ENCODE assay signal across 30 cellular contexts in the genomic region with DNA sequence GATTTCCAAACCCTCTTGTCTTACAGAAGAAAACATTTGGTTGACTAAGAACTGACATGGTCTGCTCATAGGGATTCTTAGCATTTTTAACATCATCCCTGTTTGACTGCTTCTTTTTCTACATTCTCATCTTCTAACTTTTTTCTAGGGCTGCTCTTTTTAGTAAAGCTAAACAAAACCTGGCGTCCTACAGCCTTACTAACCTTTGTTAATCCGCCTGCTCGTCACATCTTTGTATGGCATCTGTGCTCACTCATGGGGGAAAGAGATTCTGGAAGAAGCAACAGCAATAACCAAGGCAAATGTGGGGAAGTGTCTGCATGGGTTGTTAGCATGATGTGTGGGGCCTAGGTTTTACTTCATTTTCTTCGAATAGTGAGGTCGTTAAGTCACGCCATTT.
"Had no signal": no experiment of that assay in that cellular context is flagged by ENCODE, and none has a peak within 500 bp of the region (broad histone marks: within the 10 kb centered on the region; RNA-seq: fewer than 3 reads in every experiment).

No MANE protein-coding gene starts in this region.

- H3K27ac Mint-ChIP-seq: activated CD4-positive, alpha-beta T cell treated with anti-CD3 and anti-CD28 coated beads, Interleukin-2, amount 10 ng/mL, durations not matched to agents 7 days and 5 days; activated CD8-positive, alpha-beta memory T cell treated with anti-CD3 and anti-CD28 coated beads, Interleukin-2, amount 10 ng/mL, durations not matched to agents 7 days and 5 days; activated CD8-positive, alpha-beta T cell treated with anti-CD3 and anti-CD28 coated beads for 36 hours; activated naive CD8-positive, alpha-beta T cell treated with anti-CD3 and anti-CD28 coated beads, Interleukin-2, amount 50 U/mL, for 24 hours; activated T-helper 1 cell treated with anti-CD3 and anti-CD28 coated beads, Interleukin-12 subunit alpha, Interleukin-12 subunit beta, Interleukin-2, Interleukin-4 antibody, amounts not matched to agents 30 ng/mL and 10 ng/mL and 1 ng/mL, durations not matched to agents 14 hours and 24 hours and 36 hours; natural killer cell treated with Interleukin-12 subunit alpha and Interleukin-12 subunit beta and Interleukin-15 and Interleukin-18, amount 100 ng/mL, for 72 hours; stimulated activated effector memory CD8-positive, alpha-beta T cell treated with anti-CD3 and anti-CD28 coated beads, Interleukin-12 subunit alpha, Interleukin-12 subunit beta, amount 100 ng/mL, for 72 hours; stimulated activated naive CD8-positive, alpha-beta T cell treated with anti-CD3 and anti-CD28 coated beads, Interleukin-15, amount 100 ng/mL, for 72 hours; T-helper 17 cell had no signal

- H3K9me3 ChIP-seq: body of pancreas, colonic mucosa, left ventricle myocardium inferior, pancreas, right lobe of liver, suprapubic skin, transverse colon, uterus had no signal

- H3K4me3 Mint-ChIP-seq: activated CD4-positive, alpha-beta T cell treated with anti-CD3 and anti-CD28 coated beads, Interleukin-2, amount 10 ng/mL, durations not matched to agents 7 days and 5 days; activated CD8-positive, alpha-beta memory T cell treated with anti-CD3 and anti-CD28 coated beads, Interleukin-2, amount 10 ng/mL, durations not matched to agents 7 days and 5 days; activated CD8-positive, alpha-beta T cell treated with anti-CD3 and anti-CD28 coated beads for 36 hours; activated naive CD8-positive, alpha-beta T cell treated with anti-CD3 and anti-CD28 coated beads, Interleukin-2, amount 50 U/mL, for 24 hours; activated T-helper 1 cell treated with anti-CD3 and anti-CD28 coated beads, Interleukin-12 subunit alpha, Interleukin-12 subunit beta, Interleukin-2, Interleukin-4 antibody, amounts not matched to agents 30 ng/mL and 10 ng/mL and 1 ng/mL, durations not matched to agents 14 hours and 24 hours and 36 hours; natural killer cell treated with Interleukin-12 subunit alpha and Interleukin-12 subunit beta and Interleukin-15 and Interleukin-18, amount 100 ng/mL, for 72 hours; stimulated activated effector memory CD8-positive, alpha-beta T cell treated with anti-CD3 and anti-CD28 coated beads, Interleukin-12 subunit alpha, Interleukin-12 subunit beta, amount 100 ng/mL, for 72 hours; stimulated activated naive CD8-positive, alpha-beta T cell treated with anti-CD3 and anti-CD28 coated beads, Interleukin-15, amount 100 ng/mL, for 72 hours; T-helper 17 cell had no signal

- H3K27ac ChIP-seq: body of pancreas, colonic mucosa, left ventricle myocardium inferior, pancreas, right lobe of liver, skin epidermis, suprapubic skin, transverse colon, uterus had no signal

- H3K9me3 Mint-ChIP-seq: activated CD4-positive, alpha-beta T cell treated with anti-CD3 and anti-CD28 coated beads, Interleukin-2, amount 10 ng/mL, durations not matched to agents 7 days and 5 days; activated CD8-positive, alpha-beta T cell treated with anti-CD3 and anti-CD28 coated beads for 36 hours; activated naive CD8-positive, alpha-beta T cell treated with anti-CD3 and anti-CD28 coated beads, Interleukin-2, amount 50 U/mL, for 24 hours; activated T-helper 1 cell treated with anti-CD3 and anti-CD28 coated beads, Interleukin-12 subunit alpha, Interleukin-12 subunit beta, Interleukin-2, Interleukin-4 antibody, amounts not matched to agents 30 ng/mL and 10 ng/mL and 1 ng/mL, durations not matched to agents 14 hours and 24 hours and 36 hours; natural killer cell treated with Interleukin-12 subunit alpha and Interleukin-12 subunit beta and Interleukin-15 and Interleukin-18, amount 100 ng/mL, for 72 hours; stimulated activated effector memory CD8-positive, alpha-beta T cell treated with anti-CD3 and anti-CD28 coated beads, Interleukin-12 subunit alpha, Interleukin-12 subunit beta, amount 100 ng/mL, for 72 hours; stimulated activated naive CD8-positive, alpha-beta T cell treated with anti-CD3 and anti-CD28 coated beads, Interleukin-15, amount 100 ng/mL, for 72 hours had no signal

- H3K36me3 ChIP-seq: uterus had no signal

- FAIRE-seq: pancreas had no signal

- H3K27me3 Mint-ChIP-seq: activated CD4-positive, alpha-beta T cell treated with anti-CD3 and anti-CD28 coated beads, Interleukin-2, amount 10 ng/mL, durations not matched to agents 7 days and 5 days; activated CD8-positive, alpha-beta memory T cell treated with anti-CD3 and anti-CD28 coated beads, Interleukin-2, amount 10 ng/mL, durations not matched to agents 7 days and 5 days; activated CD8-positive, alpha-beta T cell treated with anti-CD3 and anti-CD28 coated beads for 36 hours; activated naive CD8-positive, alpha-beta T cell treated with anti-CD3 and anti-CD28 coated beads, Interleukin-2, amount 50 U/mL, for 24 hours; natural killer cell treated with Interleukin-12 subunit alpha and Interleukin-12 subunit beta and Interleukin-15 and Interleukin-18, amount 100 ng/mL, for 72 hours; stimulated activated naive CD8-positive, alpha-beta T cell treated with anti-CD3 and anti-CD28 coated beads, Interleukin-15, amount 100 ng/mL, for 72 hours; T-helper 17 cell had no signal

- H3K4me1 ChIP-seq: body of pancreas, colonic mucosa, pancreas, right lobe of liver had no signal

- H3K4me3 ChIP-seq: body of pancreas, colonic mucosa, left ventricle myocardium inferior, pancreas, right lobe of liver, skin epidermis, suprapubic skin, transverse colon, uterus had no signal

- H3K4me1 Mint-ChIP-seq: stimulated activated effector memory CD8-positive, alpha-beta T cell treated with anti-CD3 and anti-CD28 coated beads, Interleukin-12 subunit alpha, Interleukin-12 subunit beta, amount 100 ng/mL, for 72 hours; stimulated activated naive CD8-positive, alpha-beta T cell treated with anti-CD3 and anti-CD28 coated beads, Interleukin-15, amount 100 ng/mL, for 72 hours; T-helper 17 cell had no signal

- DNase-seq: activated CD4-positive, alpha-beta T cell treated with anti-CD3 and anti-CD28 coated beads, Interleukin-2, amount 10 ng/mL, durations not matched to agents 7 days and 5 days; activated CD8-positive, alpha-beta memory T cell treated with anti-CD3 and anti-CD28 coated beads, Interleukin-2, amount 10 ng/mL, durations not matched to agents 7 days and 5 days; activated CD8-positive, alpha-beta T cell treated with anti-CD3 and anti-CD28 coated beads for 36 hours; activated gamma-delta T cell; activated naive CD4-positive, alpha-beta T cell treated with anti-CD3 and anti-CD28 coated beads, Interleukin-2, amount 50 U/mL, for 16 hours; activated naive CD8-positive, alpha-beta T cell treated with anti-CD3 and anti-CD28 coated beads, Interleukin-2, amount 50 U/mL, for 24 hours; activated T-cell treated with anti-CD3 and anti-CD28 coated beads for 4 hours; anterior cingulate cortex; body of pancreas; caudate nucleus; colonic mucosa; effector CD4-positive, alpha-beta T cell; erythroblast; foreskin fibroblast; left ventricle myocardium inferior; midbrain; pancreas; right lobe of liver; stimulated activated CD4-positive, alpha-beta T cell treated with anti-CD3 and anti-CD28 coated beads, Interleukin-1b, Interleukin-23, amount 100 ng/mL, for 48 hours; stimulated activated naive CD8-positive, alpha-beta T cell treated with anti-CD3 and anti-CD28 coated beads, Interleukin-15, amount 100 ng/mL, for 72 hours; SW 1271; T-helper 17 cell; transverse colon; uterus had no signal

- H3K27me3 ChIP-seq: body of pancreas, colonic mucosa, pancreas, right lobe of liver, suprapubic skin, transverse colon, uterus had no signal

- ATAC-seq: activated CD4-positive, CD25-positive, alpha-beta regulatory T cell treated with anti-CD3 and anti-CD28 coated beads, Interleukin-2, amount 50 U/mL, for 24 hours; activated CD8-positive, alpha-beta memory T cell treated with anti-CD3 and anti-CD28 coated beads, Interleukin-2, amount 10 ng/mL, durations not matched to agents 7 days and 5 days; activated CD8-positive, alpha-beta T cell treated with anti-CD3 and anti-CD28 coated beads for 36 hours; activated naive CD8-positive, alpha-beta T cell treated with anti-CD3 and anti-CD28 coated beads, Interleukin-2, amount 50 U/mL, for 24 hours; body of pancreas; natural killer cell treated with Interleukin-12 subunit alpha and Interleukin-12 subunit beta and Interleukin-15 and Interleukin-18, amount 100 ng/mL, for 72 hours; pancreas; right lobe of liver; stimulated activated effector memory CD8-positive, alpha-beta T cell treated with anti-CD3 and anti-CD28 coated beads, Interleukin-12 subunit alpha, Interleukin-12 subunit beta, amount 100 ng/mL, for 72 hours; stimulated activated naive CD8-positive, alpha-beta T cell treated with anti-CD3 and anti-CD28 coated beads, Interleukin-15, amount 100 ng/mL, for 72 hours; T-helper 17 cell had no signal
